In genomic region chr13:50085063-50085462, GRCh38 we compare ENCODE assay signal across 8 cellular contexts.
DNase-seq lines count a peak whose midpoint lies in the region; ATAC-seq, FAIRE-seq and TF ChIP-seq lines count a peak whose summit lies in the region.

No MANE protein-coding gene starts in this region.

- H3K4me1 ChIP-seq in PC-9 (replicated peaks; ENCODE audit: insufficient read depth), result peaks cover 17% of the 10 kb centered on the region
- H3K4me1 ChIP-seq in endothelial cell of umbilical vein (ENCODE audit: control insufficient read depth, extremely low read depth, insufficient read depth, low read length), result peaks cover 11% of the 10 kb centered on the region
- H3K4me1 ChIP-seq in ovary (ENCODE audit: insufficient read depth), result no peaks in the 10 kb centered on the region

- 0 to 2% (median 2%) methylated on average over 4 of the region's 4 CpGs for WGBS in ovary, 3 donors

- POLR2A ChIA-PET in PC-9 (lab: Charles Lee; ENCODE audit: unreplicated experiment) (interaction anchor here (0.6 kb wide), 1 partner anchor 32 kb away, joined by 4 read pairs; no protein-coding TSS in a partner anchor), endothelial cell of umbilical vein (lab: Charles Lee) (no interaction called here)

- no TSS peak for BruUV-seq in PC-9 (replicated peaks; lab: Mats Ljungman, UMichigan)
- no TSS peak for BruUV-seq in endothelial cell of umbilical vein (replicated peaks; lab: Mats Ljungman, UMichigan)

- H3K9me3 ChIP-seq in PC-9 (ENCODE audit: insufficient read depth, low read depth), result no peaks in the 10 kb centered on the region
- no peaks in the 10 kb centered on the region for H3K9me3 ChIP-seq in endothelial cell of umbilical vein (replicated peaks; ENCODE audit: control insufficient read depth, insufficient read depth, low read length)
- no peaks in the 10 kb centered on the region for H3K9me3 ChIP-seq in ovary

- dilution Hi-C loops in endothelial cell of umbilical vein (cut with MboI; ENCODE audit: extremely low pct_ligation_motif_present, low sequenced_read_pairs), result no loop called here

- no peak overlapping the region for H2AFZ ChIP-seq in PC-9
- peak overlapping the region; percentile 61 for H2AFZ ChIP-seq in endothelial cell of umbilical vein (ENCODE audit: low read depth, low read length)

- ATAC-seq in GM19397 (IDR thresholded peaks at IDR 0.05; ENCODE audit: unreplicated experiment), result no peak

- H3K9me1 ChIP-seq in endothelial cell of umbilical vein (replicated peaks; ENCODE audit: control insufficient read depth, extremely low read depth, insufficient read depth, low read length), result no peaks in the 10 kb centered on the region

- peaks cover 93% of the 10 kb centered on the region for H3K79me2 ChIP-seq in PC-9 (ENCODE audit: low read depth)
- peaks cover 49% of the 10 kb centered on the region for H3K79me2 ChIP-seq in endothelial cell of umbilical vein (ENCODE audit: control insufficient read depth, insufficient read depth, low read length)

- FAIRE-seq in endothelial cell of umbilical vein (lab: Jason Lieb, UNC), result peak; percentile 78

- peak; percentile 39 for TF ChIP-seq CTCF in AG09309 (IDR thresholded peaks at IDR 0.05; ENCODE audit: control insufficient read depth, insufficient read depth, low read depth, low read length, missing control alignments)
- TF ChIP-seq CTCF in GM12873 (IDR thresholded peaks at IDR 0.05; ENCODE audit: insufficient read depth, low read depth, low read length, missing control alignments), result peak; percentile 49
- TF ChIP-seq CTCF in PC-9 (conservative IDR thresholded peaks at IDR 0.05), result peak; percentile 83
- peak in 1 of 2 donors; percentile 8 for TF ChIP-seq CTCF in endothelial cell of umbilical vein (IDR thresholded peaks at IDR 0.05; ENCODE audit: extremely low read depth in 1 of 2, insufficient read depth in 1 of 2, low read depth in 1 of 2, low read length in 2 of 2)
- peak in 2 of 3 donors; percentile 51 to 58 for TF ChIP-seq CTCF in ovary (IDR thresholded peaks at IDR 0.05)

- CTCF ChIA-PET in PC-9 (lab: Charles Lee) (interaction anchor here (0.6 to 1.0 kb wide), 6 partner anchors 7 to 641 kb away, joined by 3 to 13 read pairs (median 4); partner anchors contain the start of gene CAB39L), endothelial cell of umbilical vein (lab: Charles Lee) (interaction anchor here (0.8 to 11.4 kb wide), 19 partner anchors 10 to 984 kb away, joined by 3 to 133 read pairs (median 5); partner anchors contain the start of gene TRIM13)

- H3K4me3 ChIP-seq in AG09309 (ENCODE audit: control insufficient read depth, low read depth, low read length) (no peak overlapping the region; the same call in 1 of the 2 replicates), PC-9 (peak overlapping the region; percentile 38; the same call in 1 of the 2 replicates), endothelial cell of umbilical vein (replicated peaks in 1 of 3; ENCODE audit: insufficient read depth in 1 of 3, low read depth in 1 of 3, low read length in 3 of 3) (peak overlapping the region in 1 of 3 experiments; percentile 42), ovary (no peak overlapping the region)

- H3K36me3 ChIP-seq in PC-9 (ENCODE audit: low read depth) (0 out of 2 replicates have a peak, but pooled peaks cover 9% of the 10 kb centered on the region), endothelial cell of umbilical vein (ENCODE audit: control insufficient read depth in 2 of 2, extremely low read depth in 1 of 2, insufficient read depth in 2 of 2, low read length in 2 of 2) (no peaks in the 10 kb centered on the region), ovary (no peaks in the 10 kb centered on the region)

- H3K4me2 ChIP-seq in PC-9, result peak overlapping the region; percentile 82
- H3K4me2 ChIP-seq in endothelial cell of umbilical vein (ENCODE audit: insufficient read depth, low read length), result peak overlapping the region; percentile 73

- no peak overlapping the region for H3K27ac ChIP-seq in PC-9
- H3K27ac ChIP-seq in endothelial cell of umbilical vein (ENCODE audit: insufficient read depth, low read depth, low read length), result no peak overlapping the region
- H3K27ac ChIP-seq in ovary, result no peak overlapping the region

- H3K9me2 ChIP-seq in PC-9 (ENCODE audit: insufficient read depth), result no peaks in the 10 kb centered on the region

- intact Hi-C loops in PC-9 (cut with micrococcal nuclease; ENCODE audit: unreplicated experiment) (no loop called here), endothelial cell of umbilical vein (cut with micrococcal nuclease) (loop anchor here (1.0 to 10.0 kb wide), 8 partner anchors 108 to 986 kb away; no protein-coding TSS in a partner anchor), ovary (cut with DNase I) (loop anchor here in 2 of 4 donors (10.0 kb wide), 2 partner anchors 430 to 830 kb away; no protein-coding TSS in a partner anchor)

- H4K20me1 ChIP-seq in PC-9 (ENCODE audit: insufficient read depth), result no peaks in the 10 kb centered on the region; the same call in 1 of the 2 replicates
- no peaks in the 10 kb centered on the region for H4K20me1 ChIP-seq in endothelial cell of umbilical vein (replicated peaks; ENCODE audit: control insufficient read depth, extremely low read depth, insufficient read depth, low read length)

- no peaks in the 10 kb centered on the region for H3K27me3 ChIP-seq in PC-9 (ENCODE audit: insufficient read depth, low read depth)
- no peaks in the 10 kb centered on the region for H3K27me3 ChIP-seq in endothelial cell of umbilical vein (ENCODE audit: control insufficient read depth in 2 of 2, insufficient read depth in 2 of 2, low read length in 2 of 2)
- H3K27me3 ChIP-seq in ovary, result no peaks in the 10 kb centered on the region

- DNase-seq in AG09309 (ENCODE audit: low read depth), result no peak
- DNase-seq in PC-9, result peak in 1 of 2 experiments; percentile 9
- DNase-seq in endothelial cell of umbilical vein (ENCODE audit: low read depth, low spot score), result peak; percentile 65
- no peak for DNase-seq in ovary
- DNase-seq in activated CD8-positive, alpha-beta memory T cell treated with anti-CD3 and anti-CD28 coated beads for 24 hours, result no peak
- no peak for DNase-seq in activated CD4-positive, CD25-positive, alpha-beta regulatory T cell treated with anti-CD3 and anti-CD28 coated beads, Interleukin-2, amount 50 U/mL, for 72 hours

- H3K9ac ChIP-seq in endothelial cell of umbilical vein (replicated peaks; ENCODE audit: extremely low read depth, insufficient read depth, low read length), result peak overlapping the region; percentile 43

- TF ChIP-seq POLR2A in endothelial cell of umbilical vein (IDR thresholded peaks at IDR 0.05; ENCODE audit: low read depth, low read length), result no peak
- TF ChIP-seq POLR2A in ovary (IDR thresholded peaks at IDR 0.05), result no peak

- H3F3A ChIP-seq in PC-9 (ENCODE audit: insufficient read depth, low read depth), result peaks cover 21% of the 10 kb centered on the region

- TF ChIP-seq EP300 in ovary (IDR thresholded peaks at IDR 0.05), result no peak

TF ChIP-seq in endothelial cell of umbilical vein, 7 proteins besides CTCF, POLR2A, EP300 and RAD21:
- TF ChIP-seq POLR2AphosphoS5 (IDR thresholded peaks at IDR 0.05; ENCODE audit: insufficient read depth, low read depth, low read length) (no peak), GATA2 (IDR thresholded peaks at IDR 0.05; ENCODE audit: insufficient read depth, insufficient read length, low read depth, low read length) (no peak), MYC (IDR thresholded peaks at IDR 0.05; ENCODE audit: low read depth, low read length) (no peak), JUN (IDR thresholded peaks at IDR 0.05; ENCODE audit: borderline replicate concordance, insufficient read depth, insufficient read length, low read depth) (no peak), EZH2 (IDR thresholded peaks at IDR 0.05; ENCODE audit: borderline replicate concordance, low read depth, low read length, severe bottlenecking) (no peak), MAX (IDR thresholded peaks at IDR 0.05; ENCODE audit: insufficient read depth, insufficient read length) (no peak), FOS (IDR thresholded peaks at IDR 0.05; ENCODE audit: borderline replicate concordance, insufficient read depth, low read length) (no peak)
